13 cellular contexts compared by ENCODE assay signal in the genomic region with DNA sequence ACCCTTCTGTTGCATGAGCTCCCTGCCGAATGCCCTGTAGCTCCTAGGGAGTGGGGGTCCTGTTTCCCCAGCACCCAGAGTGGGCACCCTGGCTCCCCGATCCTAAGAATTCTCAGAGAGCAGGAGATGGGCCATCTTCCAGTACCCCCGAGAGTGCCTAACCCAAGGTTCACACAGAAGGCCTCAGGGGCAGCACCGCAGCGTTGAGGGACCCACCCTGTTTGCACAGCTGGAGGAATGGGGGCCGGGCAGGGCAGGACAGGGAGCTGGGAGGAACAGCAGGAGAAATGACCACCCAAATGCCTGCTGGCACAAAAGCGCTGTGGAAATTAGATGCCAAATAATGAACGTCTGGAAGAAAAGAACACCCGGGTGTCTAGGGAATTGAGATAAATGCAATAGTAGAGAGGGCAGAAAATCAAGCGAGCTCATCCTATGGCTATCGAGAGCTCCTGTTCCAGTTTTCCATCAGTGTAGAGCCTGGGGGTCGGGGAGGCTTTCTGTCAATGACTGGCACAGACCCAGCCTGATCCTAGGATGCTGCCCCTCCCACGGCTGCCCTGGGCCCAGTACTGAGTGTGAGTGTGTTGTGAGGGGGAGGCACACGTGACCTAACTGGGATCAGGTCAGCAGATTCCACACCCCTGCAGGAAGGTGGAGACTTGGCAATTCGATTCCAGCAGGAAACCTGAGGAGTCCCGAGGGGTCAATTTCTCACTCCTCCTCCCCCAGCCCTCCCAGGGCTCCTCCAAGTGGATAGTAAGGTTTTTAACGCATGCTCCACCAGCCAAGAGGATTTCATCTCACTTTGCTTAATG. TPM values are rescaled to one million over a fixed set of nuclear protein-coding genes. Genes with fewer than 3 reads are reported as not detected.
DNase-seq lines count a peak whose midpoint lies in the region; ATAC-seq and TF ChIP-seq lines count a peak whose summit lies in the region.
"Had no signal": no experiment of that assay in that cellular context is flagged by ENCODE, and none has a peak within 500 bp of the region (broad histone marks: within the 10 kb centered on the region; RNA-seq: fewer than 3 reads in every experiment).

No MANE protein-coding gene starts in this region.

- H3K9me2 ChIP-seq in hepatocyte (replicated peaks; ENCODE audit: insufficient read depth) = no peaks in the 10 kb centered on the region

- H3K27ac ChIP-seq in hepatocyte = peak overlapping the region; percentile 65
- peak overlapping the region; percentile 14 to 19 for H3K27ac ChIP-seq in uterus

- no peak for TF ChIP-seq CTCF in hepatocyte (IDR thresholded peaks at IDR 0.05; ENCODE audit: poor library complexity)
- no peak for TF ChIP-seq CTCF in uterus (IDR thresholded peaks at IDR 0.05)

- H3K36me3 Mint-ChIP-seq in activated naive CD4-positive, alpha-beta T cell treated with anti-CD3 and anti-CD28 coated beads, Interleukin-2, amount 50 U/mL, for 24 hours = peaks cover 8% of the 10 kb centered on the region
- peaks cover 20% of the 10 kb centered on the region for H3K36me3 Mint-ChIP-seq in T-cell

- H3K27me3 Mint-ChIP-seq in activated naive CD4-positive, alpha-beta T cell treated with anti-CD3 and anti-CD28 coated beads, Interleukin-2, amount 50 U/mL, for 24 hours = no peaks in the 10 kb centered on the region
- H3K27me3 Mint-ChIP-seq in T-cell = no peaks in the 10 kb centered on the region
- H3K27me3 Mint-ChIP-seq: type B pancreatic cell had no signal

- no peak for TF ChIP-seq POLR2A in uterus (IDR thresholded peaks at IDR 0.05)

- POLR2A ChIA-PET in T-cell (lab: Charles Lee) = interaction anchor here in 1 of 2 donors (1.0 kb wide), 1 partner anchor 9 kb away, joined by 7 read pairs; no protein-coding TSS in a partner anchor

- H2AFZ ChIP-seq in hepatocyte = no peak overlapping the region

- H3K4me3 Mint-ChIP-seq in activated naive CD4-positive, alpha-beta T cell treated with anti-CD3 and anti-CD28 coated beads, Interleukin-2, amount 50 U/mL, for 24 hours = no peak overlapping the region
- H3K4me3 Mint-ChIP-seq in T-cell = no peak overlapping the region

- no peaks in the 10 kb centered on the region for H3K36me3 ChIP-seq in hepatocyte (replicated peaks; ENCODE audit: insufficient read depth, low read depth)
- no peaks in the 10 kb centered on the region for H3K36me3 ChIP-seq in uterus

- no peaks in the 10 kb centered on the region for H3K79me2 ChIP-seq in hepatocyte

- no peaks in the 10 kb centered on the region for H3K27me3 ChIP-seq in hepatocyte
- H3K27me3 ChIP-seq in uterus = no peaks in the 10 kb centered on the region

- no peak overlapping the region for H3K4me2 ChIP-seq in hepatocyte

- no peak for ATAC-seq in T-cell (replicated peaks in 1 of 4)
- ATAC-seq in GM19023 (IDR thresholded peaks at IDR 0.05; ENCODE audit: unreplicated experiment) = no peak
- no peak for ATAC-seq in HG03280 (IDR thresholded peaks at IDR 0.05; ENCODE audit: unreplicated experiment)

- H3K9me3 ChIP-seq in hepatocyte (ENCODE audit: low read depth) = no peaks in the 10 kb centered on the region
- no peaks in the 10 kb centered on the region for H3K9me3 ChIP-seq in uterus

- peaks cover 35% of the 10 kb centered on the region for H3K4me1 Mint-ChIP-seq in activated naive CD4-positive, alpha-beta T cell treated with anti-CD3 and anti-CD28 coated beads, Interleukin-2, amount 50 U/mL, for 24 hours
- peaks cover 41 to 52% (median 43%) of the 10 kb centered on the region in 3 donors for H3K4me1 Mint-ChIP-seq in T-cell

- no peak overlapping the region for H3K4me3 ChIP-seq in hepatocyte
- H3K4me3 ChIP-seq in uterus = no peak overlapping the region

- intact Hi-C loops in uterus (cut with DNase I; ENCODE audit: low total_unique reads) = no loop called here

- peak overlapping the region; percentile 30 for H3K27ac Mint-ChIP-seq in activated naive CD4-positive, alpha-beta T cell treated with anti-CD3 and anti-CD28 coated beads, Interleukin-2, amount 50 U/mL, for 24 hours
- peak overlapping the region; percentile 22 to 46 for H3K27ac Mint-ChIP-seq in T-cell
- H3K27ac Mint-ChIP-seq: type B pancreatic cell had no signal

- no peak for DNase-seq in activated naive CD4-positive, alpha-beta T cell (lab: John Stamatoyannopoulos, UW)
- no peak for DNase-seq in T-cell
- DNase-seq in hepatocyte (ENCODE audit: low spot score) = no peak
- DNase-seq in uterus = peak; percentile 27 to 62
- no peak for DNase-seq in kidney tubule cell (ENCODE audit: low spot score)
- DNase-seq: anterior cingulate cortex, GF-D8, head of caudate nucleus, retina had no signal

- WGBS in hepatocyte (ENCODE audit: low lambda C conversion rate, missing lambda C conversion rate) = 73% methylated on average over 17 of the region's 17 CpGs

- H4K20me1 ChIP-seq in hepatocyte (ENCODE audit: insufficient read depth, poor library complexity, severe bottlenecking) = no peaks in the 10 kb centered on the region

- H3K4me1 ChIP-seq in hepatocyte (ENCODE audit: insufficient read depth) (peaks cover 7% of the 10 kb centered on the region), uterus (no peaks in the 10 kb centered on the region)

- no peaks in the 10 kb centered on the region for H3K9me3 Mint-ChIP-seq in activated naive CD4-positive, alpha-beta T cell treated with anti-CD3 and anti-CD28 coated beads, Interleukin-2, amount 50 U/mL, for 24 hours
- no peaks in the 10 kb centered on the region for H3K9me3 Mint-ChIP-seq in T-cell

- CTCF ChIA-PET in T-cell (lab: Charles Lee) = no interaction called here

RNA-seq across cellular contexts. Expression of a gene that starts 25.6 kb away (rescaled TPM):
- total RNA-seq in T-cell (100 to 1,000 TPM; 171 to 269 (median 206) TPM), hepatocyte (24.7 and 31.4 TPM in 2 replicates), uterus (10 to 100 TPM in 2 of 4 donors, 1 to 10 TPM in 2; 1.8 to 34.8 (median 15.5) TPM)
- 21.3 and 25.3 TPM in 2 replicates for polyA plus RNA-seq in hepatocyte

Comparison
In these comparisons a context has a peak if more than half of its experiments do, and no peak if none do; other contexts are left out.
1. DNase-seq: peak in uterus (2 of 2); none in activated naive CD4-positive, alpha-beta T cell (0 of 4), T-cell (0 of 34), hepatocyte (single experiment) and kidney tubule cell (single experiment).